ENCODE assay signal across 8 cellular contexts in genomic region chr12:53492830-53493609, GRCh38. TPM values are rescaled to one million over a fixed set of nuclear protein-coding genes. Genes with fewer than 3 reads are reported as not detected.
DNase-seq lines count a peak whose midpoint lies in the region; ATAC-seq, FAIRE-seq and TF ChIP-seq lines count a peak whose summit lies in the region.

No MANE protein-coding gene starts in this region.

- in situ Hi-C loops in ACHN (cut with HindIII; ENCODE audit: low pct_ligation_motif_present, low pct_unique_long_range_greater_than_20kb, low sequenced_read_pairs) = no loop called here

- H3K36me3 ChIP-seq in kidney (ENCODE audit: control insufficient read depth in 1 of 2, insufficient read depth in 2 of 2, low read length in 2 of 2) = no peaks in the 10 kb centered on the region

- H3K9me3 Mint-ChIP-seq in central memory CD8-positive, alpha-beta T cell = no peaks in the 10 kb centered on the region

- H3K27ac ChIP-seq in kidney (ENCODE audit: low read depth in 2 of 2, low read length in 2 of 2) = peak overlapping the region; percentile 80 to 92

- H3K27ac Mint-ChIP-seq in central memory CD8-positive, alpha-beta T cell (ENCODE audit: low read depth) = peak overlapping the region; percentile 93

- H3K4me3 ChIP-seq in kidney (ENCODE audit: low read length in 2 of 2) = peak overlapping the region; percentile 76 to 82

- TF ChIP-seq CTCF in kidney (IDR thresholded peaks at IDR 0.05; ENCODE audit: borderline replicate concordance, extremely low read depth, insufficient read depth) = no peak

- ATAC-seq in GM18868 (IDR thresholded peaks at IDR 0.05; ENCODE audit: unreplicated experiment) (peak; percentile 93), HG03135 (IDR thresholded peaks at IDR 0.05; ENCODE audit: unreplicated experiment) (peak; percentile 90)
- peak; percentile 93 for ATAC-seq in central memory CD8-positive, alpha-beta T cell (replicated peaks; ENCODE audit: extremely low read depth, poor library complexity, severe bottlenecking)

- peak overlapping the region; percentile 82 for H3K4me3 Mint-ChIP-seq in central memory CD8-positive, alpha-beta T cell

- peak overlapping the region; percentile 53 to 79 for H3K9ac ChIP-seq in kidney (ENCODE audit: low read length in 2 of 2)

- peaks cover 13% of the 10 kb centered on the region for H3K36me3 Mint-ChIP-seq in central memory CD8-positive, alpha-beta T cell (ENCODE audit: insufficient read depth)

- H3K27me3 Mint-ChIP-seq in central memory CD8-positive, alpha-beta T cell = no peaks in the 10 kb centered on the region

- DNase-seq in ACHN (peak; percentile 96), NCI-H2227 treated with DMSO at 0.1 percent for 48 hours (lab: John Stamatoyannopoulos, UW) (peak; percentile 90), kidney (peak; percentile 99)
- peak; percentile 88 for DNase-seq in activated CD4-positive, CD25-positive, alpha-beta regulatory T cell treated with anti-CD3 and anti-CD28 coated beads, Interleukin-2, amount 50 U/mL, for 72 hours
- peak; percentile 71 to 78 for DNase-seq in central memory CD8-positive, alpha-beta T cell (ENCODE audit: low spot score in 2 of 2)
- DNase-seq in stimulated activated CD4-positive, alpha-beta T cell treated with anti-CD3 and anti-CD28 coated beads, Interleukin-12 subunit alpha, Interleukin-12 subunit beta, amount 100 ng/mL, for 48 hours (ENCODE audit: low read depth in 2 of 3, low spot score in 1 of 3) = peak; percentile 66 to 81 (median 80)

- peaks cover 32% of the 10 kb centered on the region for H3K4me1 Mint-ChIP-seq in central memory CD8-positive, alpha-beta T cell

- H3K4me1 ChIP-seq in kidney (ENCODE audit: control insufficient read depth in 1 of 2, insufficient read depth in 1 of 2, low read depth in 1 of 2, low read length in 2 of 2) = peaks cover 15 to 29% of the 10 kb centered on the region in 2 donors

- no peaks in the 10 kb centered on the region for H3K9me3 ChIP-seq in kidney (ENCODE audit: control insufficient read depth in 1 of 2, low read length in 2 of 2)

- intact Hi-C loops in kidney (cut with DNase I) = no loop called here

- no peak for FAIRE-seq in kidney (lab: Jason Lieb, UNC)

RNA-seq across cellular contexts. Expression of gene MAP3K12, which starts 6.2 kb away (rescaled TPM):
- 21.8 TPM for total RNA-seq in kidney
- polyA plus RNA-seq in kidney (ENCODE audit: insufficient read depth, low read depth, low replicate concordance) = 15.2 TPM

RNA-seq across cellular contexts. Expression of gene TARBP2, which starts 8.1 kb away (rescaled TPM):
- total RNA-seq in kidney = 32.5 TPM
- polyA plus RNA-seq in kidney (ENCODE audit: insufficient read depth, low read depth, low replicate concordance) = 36.3 TPM

RNA-seq across cellular contexts. Expression of gene NPFF, which starts 14.3 kb away (rescaled TPM):
- total RNA-seq in kidney = not detected
- polyA plus RNA-seq in kidney (ENCODE audit: insufficient read depth, low read depth, low replicate concordance) = 1.3 TPM

RNA-seq across cellular contexts. Expression of gene PCBP2, which starts 41.1 kb away (rescaled TPM):
- total RNA-seq in kidney = 732 TPM
- polyA plus RNA-seq in kidney (ENCODE audit: insufficient read depth, low read depth, low replicate concordance) = 597 TPM

RNA-seq across cellular contexts. Expression of gene PRR13, which starts 51.5 kb away (rescaled TPM):
- total RNA-seq in kidney = 226 TPM
- polyA plus RNA-seq in kidney (ENCODE audit: insufficient read depth, low read depth, low replicate concordance) = 889 TPM

Comparison
In these comparisons a context has a peak if more than half of its experiments do, and no peak if none do; other contexts are left out.
1. Peak in every context shown above with its lines: DNase-seq, ATAC-seq, H3K4me3 ChIP-seq and H3K27ac ChIP-seq.